Comparison of ENCODE assay signal across 32 cellular contexts in genomic region chr7:34735526-34735925, GRCh38.
"Had no signal": no experiment of that assay in that cellular context is flagged by ENCODE, and none has a peak within 500 bp of the region (broad histone marks: within the 10 kb centered on the region; RNA-seq: fewer than 3 reads in every experiment).

No MANE protein-coding gene starts in this region.

- H3K27ac ChIP-seq: PC-9, SJCRH30, SK-N-MC had no signal

- H3K9me3 ChIP-seq: SJCRH30 had no signal

- ATAC-seq: Panc1, Right ventricle myocardium inferior, SK-N-SH treated with all-trans-retinoic acid at 6 μM for 48 hours, T-cell had no signal

- FAIRE-seq: RCC 7860 had no signal

- H3K27me3 ChIP-seq: SJCRH30 had no signal

- H2AFZ ChIP-seq: PC-9 had no signal

- DNase-seq: Karpas-422, NCI-H1048, NCI-H1092 treated with DMSO at 0.1 percent for 48 hours, NCI-H1105 treated with DMSO at 0.1 percent for 48 hours, NCI-H1417, NCI-H1436, NCI-H146, NCI-H1694, NCI-H187, NCI-H1930, NCI-H2029 treated with DMSO at 0.1 percent for 48 hours, NCI-H2081 treated with DMSO at 0.1 percent for 48 hours, NCI-H2107, NCI-H2171, NCI-H226, NCI-H446 treated with DMSO at 0.1 percent for 48 hours, NCI-H510A, NCI-H524, NCI-H526, NCI-H69, NCI-H748 treated with DMSO at 0.1 percent for 48 hours, NCI-H82, PC-9, SHP77, SIG-M5, SJCRH30, T-cell had no signal

- H3K4me3 ChIP-seq: PC-9, SJCRH30, SK-N-MC had no signal

- H3K36me3 ChIP-seq: SJCRH30 had no signal

- H3K4me2 ChIP-seq: PC-9 had no signal
